6 cellular contexts compared by ENCODE assay signal in the genomic region with DNA sequence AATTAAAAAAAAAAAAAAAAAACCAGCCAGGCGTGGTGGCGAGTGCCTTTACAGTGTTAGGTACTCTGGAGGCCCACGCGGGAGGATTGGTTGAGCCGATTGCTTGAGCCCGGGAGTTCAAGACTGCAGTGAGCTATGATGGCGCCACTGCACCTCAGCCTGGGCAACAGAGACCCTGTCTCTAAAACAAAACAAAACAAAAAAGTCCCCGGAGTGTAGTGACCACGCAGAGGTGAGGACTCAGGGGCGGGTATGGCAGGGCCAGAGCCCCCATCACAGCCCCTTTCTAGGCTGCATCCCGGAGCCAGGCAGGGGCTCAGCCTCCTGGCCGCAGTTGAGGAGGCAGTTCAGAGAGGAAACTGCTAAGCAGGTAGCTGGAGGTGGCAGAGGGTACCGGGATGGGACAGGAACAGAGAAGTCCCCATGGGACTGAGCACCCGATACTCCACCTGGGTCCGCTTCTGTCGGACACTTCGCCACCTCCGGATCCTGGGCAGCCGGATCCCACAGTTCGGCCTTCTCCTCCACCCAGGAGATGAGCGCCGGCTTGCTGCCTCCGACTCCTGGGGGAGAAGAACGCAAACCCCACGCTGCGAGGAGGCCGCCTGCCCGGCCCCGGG. TPM values are rescaled to one million over a fixed set of nuclear protein-coding genes. Genes with fewer than 3 reads are reported as not detected.
DNase-seq lines count a peak whose midpoint lies in the region; ATAC-seq and TF ChIP-seq lines count a peak whose summit lies in the region.

No MANE protein-coding gene starts in this region.

- CTCF ChIA-PET in activated CD4-positive, alpha-beta T cell treated with anti-CD3 and anti-CD28 coated beads, Interleukin-2, amount 10 ng/mL, durations not matched to agents 7 days and 5 days (lab: Charles Lee), result interaction anchor here (0.8 to 4.2 kb wide), 16 partner anchors 9 to 160 kb away, joined by 3 to 20 read pairs (median 8); a partner anchor contains a TSS
- CTCF ChIA-PET in SK-N-SH (lab: Yijun Ruan, JAX), result interaction anchor here (1.3 to 2.6 kb wide), 4 partner anchors 23 to 104 kb away, joined by 3 to 19 read pairs (median 4); a partner anchor contains a TSS

- peak overlapping the region; percentile 96 for H3K27ac Mint-ChIP-seq in activated CD4-positive, alpha-beta T cell treated with anti-CD3 and anti-CD28 coated beads, Interleukin-2, amount 10 ng/mL, durations not matched to agents 7 days and 5 days

- POLR2A ChIA-PET in activated CD4-positive, alpha-beta T cell treated with anti-CD3 and anti-CD28 coated beads, Interleukin-2, amount 10 ng/mL, durations not matched to agents 7 days and 5 days (lab: Charles Lee), result interaction anchor here (0.6 kb wide), 1 partner anchor 23 kb away, joined by 3 read pairs; no protein-coding TSS in a partner anchor
- POLR2A ChIA-PET in SK-N-SH (lab: Yijun Ruan, JAX), result interaction anchor here (0.6 to 2.8 kb wide), 4 partner anchors 23 to 124 kb away, joined by 3 to 47 read pairs (median 10); a partner anchor contains a TSS

- TF ChIP-seq EP300 in SK-N-SH (IDR thresholded peaks at IDR 0.05; ENCODE audit: borderline replicate concordance in 1 of 2, low read depth in 1 of 2, low read length in 1 of 2), result no peak

- peak; percentile 16 for ATAC-seq in aorta (ENCODE audit: low FRiP score)

- intact Hi-C loops in aorta (cut with DNase I), result loop anchor here in 1 of 2 donors (10.0 kb wide), 1 partner anchor 51 kb away; a partner anchor contains a TSS

- no peaks in the 10 kb centered on the region for H4K20me1 ChIP-seq in SK-N-SH (ENCODE audit: insufficient read depth)

- peaks cover 8 to 17% of the 10 kb centered on the region in 2 experiments; a peak in 3 of 4 replicates for H3K4me1 ChIP-seq in SK-N-SH (ENCODE audit: control insufficient read depth in 1 of 2, insufficient read depth in 2 of 2, low read depth in 1 of 2, low read length in 1 of 2)
- peaks cover 6% of the 10 kb centered on the region for H3K4me1 ChIP-seq in iPS-15b (ENCODE audit: control insufficient read depth, insufficient read depth, low read length)
- no peaks in the 10 kb centered on the region for H3K4me1 ChIP-seq in aorta (ENCODE audit: control insufficient read depth in 1 of 2, insufficient read depth in 2 of 2, low read length in 2 of 2)

- H3K9ac ChIP-seq in SK-N-SH (peak overlapping the region; percentile 89), iPS-15b (ENCODE audit: low read depth, low read length) (peak overlapping the region; percentile 73)

- peak overlapping the region; percentile 83 for H3K4me2 ChIP-seq in SK-N-SH

- peaks cover 10 to 14% of the 10 kb centered on the region in 2 experiments for H3K36me3 ChIP-seq in SK-N-SH (replicated peaks in 1 of 2; ENCODE audit: control insufficient read depth in 1 of 2, insufficient read depth in 2 of 2, low read length in 1 of 2)
- peaks cover 6% of the 10 kb centered on the region for H3K36me3 ChIP-seq in iPS-15b (ENCODE audit: control insufficient read depth, insufficient read depth, low read length)
- peaks cover 0 to 4% of the 10 kb centered on the region in 2 donors for H3K36me3 ChIP-seq in aorta (ENCODE audit: control insufficient read depth in 1 of 2, insufficient read depth in 2 of 2, low read length in 1 of 2)

- peak overlapping the region; percentile 94 for H2AFZ ChIP-seq in SK-N-SH (ENCODE audit: low read depth)

- H3K27ac ChIP-seq in SK-N-SH (ENCODE audit: low read depth in 2 of 2, low read length in 1 of 2) (peak overlapping the region; percentile 81 to 86), aorta (ENCODE audit: low read depth in 1 of 2, low read length in 2 of 2) (peak overlapping the region in 1 of 2 donors; percentile 84)

- H3K9me3 Mint-ChIP-seq in activated CD4-positive, alpha-beta T cell treated with anti-CD3 and anti-CD28 coated beads, Interleukin-2, amount 10 ng/mL, durations not matched to agents 7 days and 5 days, result no peaks in the 10 kb centered on the region

- WGBS in SK-N-SH (ENCODE audit: low lambda C conversion rate), result 31% methylated on average over 24 of the region's 29 CpGs
- WGBS in aorta, 2 donors, result 15 to 16% methylated on average over 27 to 29 of the region's 29 CpGs

- H3K36me3 Mint-ChIP-seq in activated CD4-positive, alpha-beta T cell treated with anti-CD3 and anti-CD28 coated beads, Interleukin-2, amount 10 ng/mL, durations not matched to agents 7 days and 5 days (ENCODE audit: low read depth), result peaks cover 30% of the 10 kb centered on the region

- no peak for TF ChIP-seq CTCF in SK-N-SH (IDR thresholded peaks at IDR 0.05)

- H3K27me3 ChIP-seq in SK-N-SH (ENCODE audit: insufficient read depth) (no peaks in the 10 kb centered on the region), iPS-15b (ENCODE audit: control insufficient read depth, insufficient read depth, low read length) (no peaks in the 10 kb centered on the region), aorta (ENCODE audit: control insufficient read depth in 1 of 2, insufficient read depth in 2 of 2, low read length in 1 of 2) (no peaks in the 10 kb centered on the region)

- TF ChIP-seq RAD21 in SK-N-SH (IDR thresholded peaks at IDR 0.05; ENCODE audit: low read length), result no peak

- peaks cover 7% of the 10 kb centered on the region for H3F3A ChIP-seq in SK-N-SH (replicated peaks; ENCODE audit: insufficient read depth)

- H3K9me3 ChIP-seq in SK-N-SH (no peaks in the 10 kb centered on the region), iPS-15b (ENCODE audit: control insufficient read depth, insufficient read depth, low read length) (no peaks in the 10 kb centered on the region), aorta (ENCODE audit: control insufficient read depth, low read length) (no peaks in the 10 kb centered on the region)

- peak overlapping the region; percentile 65 to 68 for H3K4me3 ChIP-seq in SK-N-SH (ENCODE audit: low read depth in 2 of 2, low read length in 1 of 2)
- H3K4me3 ChIP-seq in iPS-15b (ENCODE audit: low read depth, low read length), result peak overlapping the region; percentile 58
- peak overlapping the region; percentile 40 to 80 for H3K4me3 ChIP-seq in aorta (ENCODE audit: low read length in 2 of 2)

- H3K4me1 Mint-ChIP-seq in activated CD4-positive, alpha-beta T cell treated with anti-CD3 and anti-CD28 coated beads, Interleukin-2, amount 10 ng/mL, durations not matched to agents 7 days and 5 days, result peaks cover 47% of the 10 kb centered on the region

- DNase-seq in activated CD4-positive, alpha-beta T cell treated with anti-CD3 and anti-CD28 coated beads, Interleukin-2, amount 10 ng/mL, durations not matched to agents 7 days and 5 days, result no peak
- DNase-seq in activated CD4-positive, alpha-beta T cell treated with anti-CD3 and anti-CD28 coated beads, Interleukin-2, amount 50 U/mL, for 4 hours, result no peak
- DNase-seq in SK-N-SH (peak; percentile 50), aorta (no peak), epidermal melanocyte (ENCODE audit: insufficient read length, low spot score) (no peak)

- H3K9me2 ChIP-seq in SK-N-SH, result no peaks in the 10 kb centered on the region

- H3K79me2 ChIP-seq in SK-N-SH (ENCODE audit: insufficient read depth), result peaks cover 16% of the 10 kb centered on the region

- H3K27me3 Mint-ChIP-seq in activated CD4-positive, alpha-beta T cell treated with anti-CD3 and anti-CD28 coated beads, Interleukin-2, amount 10 ng/mL, durations not matched to agents 7 days and 5 days, result no peaks in the 10 kb centered on the region

- H3K4me3 Mint-ChIP-seq in activated CD4-positive, alpha-beta T cell treated with anti-CD3 and anti-CD28 coated beads, Interleukin-2, amount 10 ng/mL, durations not matched to agents 7 days and 5 days, result peak overlapping the region; percentile 85

TF ChIP-seq in SK-N-SH, 30 proteins besides CTCF, POLR2A, EP300 and RAD21 (continues in another document):
- TF ChIP-seq RXRA (IDR thresholded peaks at IDR 0.05; ENCODE audit: borderline replicate concordance, low read depth) (no peak), RFX5 (IDR thresholded peaks at IDR 0.05; ENCODE audit: low read length) (no peak), MEF2A (IDR thresholded peaks at IDR 0.05; ENCODE audit: borderline replicate concordance, low read depth) (no peak), FOSL2 (IDR thresholded peaks at IDR 0.05; ENCODE audit: borderline replicate concordance, low read depth) (no peak), CHD2 (IDR thresholded peaks at IDR 0.05; ENCODE audit: low read length, partially characterized antibody) (no peak)

RNA-seq across cellular contexts. Expression of a gene that starts 0.8 kb away (rescaled TPM):
- total RNA-seq in activated CD4-positive, alpha-beta T cell treated with anti-CD3 and anti-CD28 coated beads, Interleukin-2, amount 10 ng/mL, durations not matched to agents 7 days and 5 days, result 10 to 100 TPM; 10.4 to 11.8 TPM
- polyA plus RNA-seq in SK-N-SH (2012; rRNA removed) (5.6 and 5.8 TPM in 2 replicates), aorta (1 to 10 TPM; 5.1 to 8.3 TPM)
- 4.4 and 5.5 TPM in 2 replicates for polyA plus RNA-seq in SK-N-SH (2012; cell fraction: cytosol; rRNA removed)
- 7.4 and 8.4 TPM in 2 replicates for polyA plus RNA-seq in SK-N-SH (2012; cell fraction: nucleus; rRNA removed)
- total RNA-seq in aorta, result 1 to 10 TPM; 9.1 to 9.5 TPM

RNA-seq across cellular contexts. Expression of a gene that starts 7.5 kb away (rescaled TPM):
- 1 to 10 TPM; 1.9 to 2.6 TPM for total RNA-seq in activated CD4-positive, alpha-beta T cell treated with anti-CD3 and anti-CD28 coated beads, Interleukin-2, amount 10 ng/mL, durations not matched to agents 7 days and 5 days
- polyA plus RNA-seq in SK-N-SH (2012; rRNA removed), result 26.0 and 26.5 TPM in 2 replicates
- polyA plus RNA-seq in SK-N-SH (2012; cell fraction: cytosol; rRNA removed), result 18.3 and 22.5 TPM in 2 replicates
- polyA plus RNA-seq in SK-N-SH (2012; cell fraction: nucleus; rRNA removed), result 40.2 and 40.7 TPM in 2 replicates
- 10 to 100 TPM; 22.3 to 22.8 TPM for total RNA-seq in aorta
- 10 to 100 TPM; 29.9 to 40.2 TPM for polyA plus RNA-seq in aorta

RNA-seq across cellular contexts. Expression of a gene that starts 24.3 kb away (rescaled TPM):
- total RNA-seq in activated CD4-positive, alpha-beta T cell treated with anti-CD3 and anti-CD28 coated beads, Interleukin-2, amount 10 ng/mL, durations not matched to agents 7 days and 5 days, result 10 to 100 TPM; 17.5 to 18.2 TPM
- polyA plus RNA-seq in SK-N-SH (2012; rRNA removed), result 2.8 and 3.4 TPM in 2 replicates
- 2.3 and 3.0 TPM in 2 replicates for polyA plus RNA-seq in SK-N-SH (2012; cell fraction: cytosol; rRNA removed)
- polyA plus RNA-seq in SK-N-SH (2012; cell fraction: nucleus; rRNA removed), result 5.2 and 7.8 TPM in 2 replicates
- total RNA-seq in aorta, result 1 to 10 TPM; 6.4 to 8.5 TPM
- 1 to 10 TPM; 1.9 to 4.6 TPM for polyA plus RNA-seq in aorta

RNA-seq across cellular contexts. Expression of a gene that starts 37.7 kb away (rescaled TPM):
- 10 to 100 TPM; 13.3 to 13.8 TPM for total RNA-seq in activated CD4-positive, alpha-beta T cell treated with anti-CD3 and anti-CD28 coated beads, Interleukin-2, amount 10 ng/mL, durations not matched to agents 7 days and 5 days
- polyA plus RNA-seq in SK-N-SH (2012; rRNA removed), result 9.1 and 13.4 TPM in 2 replicates
- 6.9 and 8.3 TPM in 2 replicates for polyA plus RNA-seq in SK-N-SH (2012; cell fraction: cytosol; rRNA removed)
- 17.1 and 29.2 TPM in 2 replicates for polyA plus RNA-seq in SK-N-SH (2012; cell fraction: nucleus; rRNA removed)
- total RNA-seq in aorta, result 10 to 100 TPM in 1 of 2 donors, 1 to 10 TPM in 1; 9.0 to 12.9 TPM
- 10 to 100 TPM; 17.4 to 20.2 TPM for polyA plus RNA-seq in aorta

RNA-seq across cellular contexts. Expression of a gene that starts 51.6 kb away (rescaled TPM):
- total RNA-seq in activated CD4-positive, alpha-beta T cell treated with anti-CD3 and anti-CD28 coated beads, Interleukin-2, amount 10 ng/mL, durations not matched to agents 7 days and 5 days, result 10 to 100 TPM; 17.0 to 18.3 TPM
- polyA plus RNA-seq in SK-N-SH (2012; rRNA removed) (8.8 and 10.6 TPM in 2 replicates), aorta (1 to 10 TPM; 3.1 to 8.6 TPM)
- 6.2 and 7.5 TPM in 2 replicates for polyA plus RNA-seq in SK-N-SH (2012; cell fraction: cytosol; rRNA removed)
- 26.6 and 33.7 TPM in 2 replicates for polyA plus RNA-seq in SK-N-SH (2012; cell fraction: nucleus; rRNA removed)
- total RNA-seq in aorta, result 10 to 100 TPM in 1 of 2 donors, 1 to 10 TPM in 1; 8.5 to 21.8 TPM

Comparison
In these comparisons a context has a peak if more than half of its experiments do, and no peak if none do; other contexts are left out.
1. RNA of a gene that starts 7.5 kb away (total RNA-seq): 22.3 to 22.8 TPM in aorta; 1.9 to 2.6 TPM in activated CD4-positive, alpha-beta T cell treated with anti-CD3 and anti-CD28 coated beads, Interleukin-2, amount 10 ng/mL, durations not matched to agents 7 days and 5 days; every median in the first group is over 4 times any median in the second.
2. Peak in every context shown above with its lines, with median percentiles within 50 percentile points of each other: H3K4me3 ChIP-seq.